In the genomic region with DNA sequence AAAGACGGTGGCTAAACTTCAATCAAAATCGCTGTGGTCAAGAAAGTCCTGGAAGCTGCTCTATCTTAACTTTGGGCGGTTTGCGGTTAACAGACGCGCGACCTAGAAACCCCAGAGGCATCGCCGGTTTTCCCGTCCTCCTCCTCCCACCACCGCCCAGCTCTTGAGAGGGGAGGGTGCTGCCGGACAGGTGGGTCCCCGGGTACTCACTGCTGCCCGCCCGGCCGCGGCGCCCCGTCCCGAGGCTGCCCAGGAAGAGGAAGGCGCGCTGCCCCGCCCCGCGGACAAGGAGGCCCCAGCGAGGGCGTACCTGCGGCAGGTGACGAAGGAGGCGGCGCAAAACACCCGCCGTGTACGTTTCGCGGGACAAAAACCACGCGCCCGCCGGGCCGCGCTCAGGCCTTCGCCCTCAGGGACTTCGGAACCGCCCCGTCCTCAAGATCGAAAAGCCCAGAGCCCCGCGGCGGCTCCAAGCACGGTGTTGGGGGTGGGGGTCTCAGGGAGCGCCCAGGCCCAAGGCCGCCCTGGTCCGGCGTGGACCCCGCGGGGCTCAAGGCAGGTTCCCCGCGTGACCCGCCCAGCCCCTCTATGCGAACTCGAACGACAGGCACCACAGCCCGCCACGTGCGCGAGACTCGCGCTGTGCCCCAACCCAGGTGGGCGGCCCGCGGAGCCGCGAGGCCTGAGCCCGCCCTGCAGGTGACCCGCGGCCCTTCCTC, we compare ENCODE assay signal across 8 cellular contexts.
DNase-seq lines count a peak whose midpoint lies in the region; ATAC-seq and TF ChIP-seq lines count a peak whose summit lies in the region.

A gene with protein sequence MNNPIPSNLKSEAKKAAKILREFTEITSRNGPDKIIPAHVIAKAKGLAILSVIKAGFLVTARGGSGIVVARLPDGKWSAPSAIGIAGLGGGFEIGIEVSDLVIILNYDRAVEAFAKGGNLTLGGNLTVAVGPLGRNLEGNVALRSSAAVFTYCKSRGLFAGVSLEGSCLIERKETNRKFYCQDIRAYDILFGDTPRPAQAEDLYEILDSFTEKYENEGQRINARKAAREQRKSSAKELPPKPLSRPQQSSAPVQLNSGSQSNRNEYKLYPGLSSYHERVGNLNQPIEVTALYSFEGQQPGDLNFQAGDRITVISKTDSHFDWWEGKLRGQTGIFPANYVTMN (minus strand): TSS at position 259 of the 719 bp plus-strand sequence. CDS start 48 bp downstream, at position 211.

- peaks cover 23% of the 10 kb centered on the region for H3K27me3 ChIP-seq in iPS-18a (ENCODE audit: control insufficient read depth, insufficient read depth, low read length)

- peak; percentile 11 for ATAC-seq in HG03139 (IDR thresholded peaks at IDR 0.05; ENCODE audit: unreplicated experiment)

- peak; percentile 74 to 84 (median 79) for DNase-seq in NCI-H1417 (lab: John Stamatoyannopoulos, UW)
- no peak for DNase-seq in NCI-H1417 treated with DMSO at 0.1 percent for 48 hours (lab: John Stamatoyannopoulos, UW)
- peak; percentile 27 to 68 (median 64) for DNase-seq in T-helper 1 cell
- DNase-seq in astrocyte of the spinal cord (ENCODE audit: low read depth, low spot score) = no peak
- DNase-seq in NCI-H524 (lab: John Stamatoyannopoulos, UW) = no peak

- H3K9me3 ChIP-seq in iPS-18a (ENCODE audit: control insufficient read depth, low read depth, low read length) = no peaks in the 10 kb centered on the region

- H3K36me3 ChIP-seq in iPS-18a (ENCODE audit: control insufficient read depth, low read depth, low read length) = no peaks in the 10 kb centered on the region

- in situ Hi-C loops in astrocyte of the spinal cord (cut with HindIII; ENCODE audit: low sequenced_read_pairs) = no loop called here

- TF ChIP-seq CTCF in astrocyte of the spinal cord (IDR thresholded peaks at IDR 0.05; ENCODE audit: low read depth, low read length) = no peak

- H3K4me3 ChIP-seq in astrocyte of the spinal cord (ENCODE audit: low read depth, low read length) (peak within 1 kb of the TSS; percentile 95), iPS-18a (ENCODE audit: low read length) (peak within 1 kb of the TSS; percentile 96), skin epidermis (peak within 1 kb of the TSS; percentile 69 to 92 (median 83))

- peak within 1 kb of the TSS; percentile 93 for H3K9ac ChIP-seq in iPS-18a (ENCODE audit: low read length)

- H3K27ac ChIP-seq in iPS-18a (ENCODE audit: low read length) = peak within 1 kb of the TSS; percentile 72
- H3K27ac ChIP-seq in skin epidermis = peak within 1 kb of the TSS; percentile 66 to 94 (median 90)

- H3K4me1 ChIP-seq in iPS-18a (ENCODE audit: control insufficient read depth, low read depth, low read length) = peaks cover 3% of the 10 kb centered on the region

Comparison
In these comparisons a context has a peak if more than half of its experiments do, and no peak if none do; other contexts are left out.
1. DNase-seq: peak in NCI-H1417 (3 of 3) and T-helper 1 cell (5 of 5); none in NCI-H1417 treated with DMSO at 0.1 percent for 48 hours (single experiment), astrocyte of the spinal cord (single experiment) and NCI-H524 (0 of 2).
2. Peak in every context shown above with its lines, with median percentiles within 50 percentile points of each other: H3K4me3 ChIP-seq.